ENCODE assay signal across 26 cellular contexts in the genomic region with DNA sequence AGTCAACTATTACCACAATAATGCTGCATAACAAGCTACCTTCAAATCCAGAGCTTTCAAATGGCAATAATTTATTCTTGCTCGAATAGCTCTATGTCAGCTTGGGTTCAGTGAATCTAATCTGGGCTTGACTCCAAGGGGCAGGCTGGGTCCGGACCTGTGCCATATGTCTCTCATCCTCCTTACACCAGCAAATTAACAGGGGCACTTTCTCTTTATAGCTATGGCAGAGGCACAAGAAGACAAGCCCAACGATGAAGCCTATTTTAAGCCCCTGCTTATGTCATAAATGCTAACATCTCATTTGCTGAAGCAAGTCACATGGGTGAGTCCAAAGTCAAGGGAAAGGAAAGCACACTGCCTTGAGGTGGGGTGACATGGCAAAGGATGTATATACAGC. TPM values are rescaled to one million over a fixed set of nuclear protein-coding genes. Genes with fewer than 3 reads are reported as not detected.
"Had no signal": no experiment of that assay in that cellular context is flagged by ENCODE, and none has a peak within 500 bp of the region (broad histone marks: within the 10 kb centered on the region; RNA-seq: fewer than 3 reads in every experiment).

No MANE protein-coding gene starts in this region.

- H3K36me3 Mint-ChIP-seq: activated naive CD8-positive, alpha-beta T cell; naive thymus-derived CD4-positive, alpha-beta T cell had no signal

- H3K4me3 ChIP-seq: breast epithelium, coronary artery, heart right ventricle, lung, prostate gland, testis, upper lobe of left lung had no signal

- H3K9me3 ChIP-seq: breast epithelium, prostate gland, testis, upper lobe of left lung had no signal

- H3K4me3 Mint-ChIP-seq: activated naive CD8-positive, alpha-beta T cell; activated T-cell treated with anti-CD3 and anti-CD28 coated beads, Interleukin-2, amount 50 U/mL, for 4 hours; central memory CD8-positive, alpha-beta T cell; naive thymus-derived CD4-positive, alpha-beta T cell; T-helper 1 cell treated with Interleukin-12 subunit alpha and Interleukin-12 subunit beta and Interleukin-4 antibody, amounts not matched to agents 30 μg/mL and 1 μg/mL, for 36 hours had no signal

- H3K27me3 ChIP-seq: breast epithelium, testis, upper lobe of left lung had no signal

- DNase-seq: activated CD4-positive, alpha-beta T cell treated with anti-CD3 and anti-CD28 coated beads for 4 hours; activated CD4-positive, alpha-beta T cell treated with anti-CD3 and anti-CD28 coated beads, Interleukin-2, amount 50 U/mL, for 48 hours; activated CD4-positive, CD25-positive, alpha-beta regulatory T cell; activated CD8-positive, alpha-beta memory T cell treated with anti-CD3 and anti-CD28 coated beads, Interleukin-2, amount 50 U/mL, for 48 hours; activated naive CD4-positive, alpha-beta T cell; activated T-cell treated with anti-CD3 and anti-CD28 coated beads, Interleukin-2, amount 50 U/mL, for 4 hours; amniotic stem cell; heart right ventricle; naive thymus-derived CD4-positive, alpha-beta T cell; stimulated activated CD4-positive, alpha-beta T cell treated with anti-CD3 and anti-CD28 coated beads, Interleukin-2, amount 100 ng/mL, for 48 hours; stimulated activated naive CD4-positive, alpha-beta T cell; T1000; testis; upper lobe of left lung had no signal

- H3K9me3 Mint-ChIP-seq: activated T-cell treated with anti-CD3 and anti-CD28 coated beads, Interleukin-2, amount 50 U/mL, for 4 hours; activated T-helper 2 cell treated with anti-CD3 and anti-CD28 coated beads, Interferon-gamma antibody, Interleukin-2, Interleukin-4, amounts not matched to agents 10 μg/mL and 5 μg/mL and 100 μg/mL, durations not matched to agents 14 hours and 24 hours and 36 hours; central memory CD8-positive, alpha-beta T cell; T-helper 1 cell treated with Interleukin-12 subunit alpha and Interleukin-12 subunit beta and Interleukin-4 antibody, amounts not matched to agents 30 μg/mL and 1 μg/mL, for 36 hours had no signal

- H3K27ac ChIP-seq: breast epithelium, coronary artery, epithelial cell of prostate, heart right ventricle, prostate gland, testis, upper lobe of left lung had no signal

- H3K4me1 ChIP-seq: breast epithelium, heart right ventricle, prostate gland, testis, upper lobe of left lung had no signal

- ATAC-seq: activated T-cell treated with anti-CD3 and anti-CD28 coated beads, Interleukin-2, amount 50 U/mL, for 4 hours; left lobe of liver; naive thymus-derived CD4-positive, alpha-beta T cell had no signal

- H3K36me3 ChIP-seq: breast epithelium, heart right ventricle, prostate gland, upper lobe of left lung had no signal

- FAIRE-seq: keratinocyte had no signal

- H3K27ac Mint-ChIP-seq: activated naive CD8-positive, alpha-beta T cell; activated T-helper 2 cell treated with anti-CD3 and anti-CD28 coated beads, Interferon-gamma antibody, Interleukin-2, Interleukin-4, amounts not matched to agents 10 μg/mL and 5 μg/mL and 100 μg/mL, durations not matched to agents 14 hours and 24 hours and 36 hours; naive thymus-derived CD4-positive, alpha-beta T cell; T-helper 1 cell treated with Interleukin-12 subunit alpha and Interleukin-12 subunit beta and Interleukin-4 antibody, amounts not matched to agents 30 μg/mL and 1 μg/mL, for 36 hours had no signal

- H3K4me1 Mint-ChIP-seq: central memory CD8-positive, alpha-beta T cell; naive thymus-derived CD4-positive, alpha-beta T cell had no signal

RNA-seq across cellular contexts. Expression of gene ZNF521, which starts 13.3 kb away (rescaled TPM):
- total RNA-seq: activated CD8-positive, alpha-beta memory T cell treated with anti-CD3 and anti-CD28 coated beads for 36 hours; activated T-helper 2 cell treated with anti-CD3 and anti-CD28 coated beads, Interferon-gamma antibody, Interleukin-2, Interleukin-4, amounts not matched to agents 10 μg/mL and 5 μg/mL and 100 μg/mL, durations not matched to agents 14 hours and 24 hours and 36 hours had no signal
- polyA plus RNA-seq: naive thymus-derived CD4-positive, alpha-beta T cell had no signal
